In genomic region chr5:92616085-92616484, GRCh38 we compare ENCODE assay signal across 5 cellular contexts.
"Had no signal": no experiment of that assay in that cellular context is flagged by ENCODE, and none has a peak within 500 bp of the region (broad histone marks: within the 10 kb centered on the region; RNA-seq: fewer than 3 reads in every experiment).

No MANE protein-coding gene starts in this region.

- DNase-seq: H9, HCEC 1CT had no signal

- H3K4me2 ChIP-seq: GM23338 had no signal

- H2AFZ ChIP-seq: GM23338 had no signal

- H3K4me3 ChIP-seq: GM23338 had no signal

- ATAC-seq: GM23338, HepG2 had no signal

- H3K27ac ChIP-seq: HL-60 had no signal
